ENCODE assay signal across 1 cellular context in the genomic region with DNA sequence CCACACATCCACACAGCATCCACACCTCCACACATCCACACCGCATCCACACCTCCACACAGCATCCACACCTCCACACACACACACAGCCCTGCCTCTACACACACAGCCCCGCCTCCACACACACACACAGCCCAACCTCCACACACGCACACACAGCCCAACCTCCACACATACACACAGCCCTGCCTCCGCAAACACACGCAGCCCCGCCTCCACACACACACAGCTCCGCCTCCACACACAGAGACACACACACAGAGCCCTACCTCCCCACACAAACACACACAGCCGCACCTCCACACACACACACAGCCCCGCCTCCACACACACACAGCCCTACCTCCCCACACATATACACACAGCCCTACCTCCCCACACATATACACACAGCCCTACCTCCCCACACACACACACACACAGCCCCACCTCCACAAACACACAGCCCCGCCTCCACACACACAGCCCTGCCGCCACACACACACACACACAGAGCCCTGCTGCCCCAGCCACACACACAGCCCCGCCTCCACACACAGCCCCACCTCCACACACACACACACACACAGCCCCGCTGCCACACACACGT.
TF ChIP-seq lines count a peak whose summit lies in the region.

No MANE protein-coding gene starts in this region.

TF ChIP-seq in H1, 55 proteins besides CTCF, POLR2A, EP300 and RAD21:
- no peak for TF ChIP-seq HDAC6 (IDR thresholded peaks at IDR 0.05; ENCODE audit: low read depth, low read length)
- TF ChIP-seq, protein P1, sequence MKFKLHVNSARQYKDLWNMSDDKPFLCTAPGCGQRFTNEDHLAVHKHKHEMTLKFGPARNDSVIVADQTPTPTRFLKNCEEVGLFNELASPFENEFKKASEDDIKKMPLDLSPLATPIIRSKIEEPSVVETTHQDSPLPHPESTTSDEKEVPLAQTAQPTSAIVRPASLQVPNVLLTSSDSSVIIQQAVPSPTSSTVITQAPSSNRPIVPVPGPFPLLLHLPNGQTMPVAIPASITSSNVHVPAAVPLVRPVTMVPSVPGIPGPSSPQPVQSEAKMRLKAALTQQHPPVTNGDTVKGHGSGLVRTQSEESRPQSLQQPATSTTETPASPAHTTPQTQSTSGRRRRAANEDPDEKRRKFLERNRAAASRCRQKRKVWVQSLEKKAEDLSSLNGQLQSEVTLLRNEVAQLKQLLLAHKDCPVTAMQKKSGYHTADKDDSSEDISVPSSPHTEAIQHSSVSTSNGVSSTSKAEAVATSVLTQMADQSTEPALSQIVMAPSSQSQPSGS (IDR thresholded peaks at IDR 0.05; ENCODE audit: low read length), result no peak
- TF ChIP-seq NANOG (IDR thresholded peaks at IDR 0.05; ENCODE audit: insufficient read depth, low read depth, low read length, poor library complexity, severe bottlenecking), result no peak
- no peak for TF ChIP-seq POLR2AphosphoS5 (IDR thresholded peaks at IDR 0.05; ENCODE audit: low read depth, low read length)
- no peak for TF ChIP-seq NRF1 (IDR thresholded peaks at IDR 0.05; ENCODE audit: low read depth, low read length)
- TF ChIP-seq CTBP2 (IDR thresholded peaks at IDR 0.05; ENCODE audit: borderline replicate concordance, insufficient read depth, insufficient read length, low read length), result no peak
- no peak for TF ChIP-seq TAF1 (IDR thresholded peaks at IDR 0.05; ENCODE audit: low read depth, low read length)
- TF ChIP-seq SIRT6 (IDR thresholded peaks at IDR 0.05; ENCODE audit: low read length), result no peak
- TF ChIP-seq, protein P2, sequence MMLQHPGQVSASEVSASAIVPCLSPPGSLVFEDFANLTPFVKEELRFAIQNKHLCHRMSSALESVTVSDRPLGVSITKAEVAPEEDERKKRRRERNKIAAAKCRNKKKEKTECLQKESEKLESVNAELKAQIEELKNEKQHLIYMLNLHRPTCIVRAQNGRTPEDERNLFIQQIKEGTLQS (IDR thresholded peaks at IDR 0.05; ENCODE audit: insufficient read depth, low read depth, low read length), result no peak
- no peak for TF ChIP-seq CHD1 (IDR thresholded peaks at IDR 0.05; ENCODE audit: low read depth, low read length)
- TF ChIP-seq, protein P3, sequence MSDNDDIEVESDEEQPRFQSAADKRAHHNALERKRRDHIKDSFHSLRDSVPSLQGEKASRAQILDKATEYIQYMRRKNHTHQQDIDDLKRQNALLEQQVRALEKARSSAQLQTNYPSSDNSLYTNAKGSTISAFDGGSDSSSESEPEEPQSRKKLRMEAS (IDR thresholded peaks at IDR 0.05), result no peak
- no peak for TF ChIP-seq ASH2L (IDR thresholded peaks at IDR 0.05; ENCODE audit: low read length)
- TF ChIP-seq EZH2 (IDR thresholded peaks at IDR 0.05; ENCODE audit: low read depth, low read length, severe bottlenecking), result no peak
